Comparison of ENCODE assay signal across 8 cellular contexts in the genomic region with DNA sequence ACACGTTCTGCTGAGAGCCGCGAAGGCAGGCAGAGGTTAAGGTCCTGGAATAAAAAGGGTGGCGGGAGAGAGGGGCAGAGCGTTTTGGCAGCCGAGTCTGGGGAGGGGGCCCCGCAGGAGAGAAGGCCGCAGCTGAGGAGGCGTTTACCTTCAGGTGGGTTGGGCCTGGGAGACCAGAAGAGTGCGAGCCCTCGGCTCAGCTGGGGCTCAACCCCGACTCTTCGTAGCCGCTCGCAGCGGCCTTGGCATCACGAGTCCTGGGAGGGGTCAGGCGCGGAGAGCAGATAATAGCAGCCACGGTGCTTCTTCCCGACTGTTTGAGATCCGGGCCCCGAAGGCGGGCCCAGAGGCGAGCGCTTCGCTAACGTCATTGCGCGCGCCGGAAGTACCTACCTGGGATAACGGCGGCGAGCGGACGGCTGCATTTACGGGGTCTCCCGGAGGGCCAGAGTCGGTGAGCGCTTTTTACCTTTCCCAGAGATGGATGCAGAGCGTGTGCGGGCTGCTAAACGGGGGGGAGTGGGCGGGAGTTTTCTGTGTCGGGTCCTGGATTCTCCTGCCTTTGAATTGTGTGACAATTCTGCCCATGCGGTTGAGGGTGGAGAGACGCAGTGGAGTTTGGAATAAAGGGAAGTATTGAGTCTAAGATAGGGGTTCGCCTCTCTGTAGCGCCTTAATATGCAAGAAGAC. TPM values are rescaled to one million over a fixed set of nuclear protein-coding genes. Genes with fewer than 3 reads are reported as not detected.
DNase-seq lines count a peak whose midpoint lies in the region; ATAC-seq and TF ChIP-seq lines count a peak whose summit lies in the region.

TSS of gene PPHLN1 (plus strand) at position 392 of the 690 bp plus-strand sequence. CDS start 9,736 bp downstream, outside the sequence.
TSS of gene ZCRB1 (minus strand) at position 319 of the 690 bp plus-strand sequence. CDS start 1,992 bp downstream, outside the sequence.

- H3K9me3 ChIP-seq in ectodermal cell (ENCODE audit: control insufficient read depth, low read length) (no peaks in the 10 kb centered on the region), lung (ENCODE audit: control insufficient read depth in 2 of 2, insufficient read depth in 1 of 2, low read length in 1 of 2) (no peaks in the 10 kb centered on the region)

- peak within 1 kb of the TSS; percentile 87 for H3K4me3 Mint-ChIP-seq in activated CD8-positive, alpha-beta T cell treated with anti-CD3 and anti-CD28 coated beads for 36 hours

- ATAC-seq in GM19372 (IDR thresholded peaks at IDR 0.05; ENCODE audit: low read depth, unreplicated experiment) (peak; percentile 94), HG03521 (IDR thresholded peaks at IDR 0.05; ENCODE audit: unreplicated experiment) (peak; percentile 92), lung (ENCODE audit: insufficient read depth, low FRiP score) (peak; percentile 97)
- ATAC-seq in activated CD8-positive, alpha-beta T cell treated with anti-CD3 and anti-CD28 coated beads for 36 hours: peak; percentile 95

- H3K4me1 Mint-ChIP-seq in activated CD8-positive, alpha-beta T cell treated with anti-CD3 and anti-CD28 coated beads for 36 hours (ENCODE audit: low read depth): peaks cover 37% of the 10 kb centered on the region

- DNase-seq in CD1c-positive myeloid dendritic cell (ENCODE audit: extremely low spot score) (peak; percentile 90), NCI-H82 (lab: John Stamatoyannopoulos, UW) (peak; percentile 94), lung (ENCODE audit: low spot score) (peak; percentile 77)
- DNase-seq in activated CD8-positive, alpha-beta T cell treated with anti-CD3 and anti-CD28 coated beads for 36 hours: peak; percentile 90
- peak; percentile 44 to 62 (median 53) for DNase-seq in stimulated activated CD4-positive, alpha-beta T cell treated with anti-CD3 and anti-CD28 coated beads, TNF-alpha, amount 100 ng/mL, for 4 hours (ENCODE audit: low read depth in 3 of 3)

- CTCF ChIA-PET in activated CD8-positive, alpha-beta T cell treated with anti-CD3 and anti-CD28 coated beads for 36 hours (lab: Charles Lee): interaction anchor here (2.0 kb wide), 1 partner anchor 46 kb away, joined by 9 read pairs; no protein-coding TSS in a partner anchor

- intact Hi-C loops in activated CD8-positive, alpha-beta T cell treated with anti-CD3 and anti-CD28 coated beads for 36 hours (cut with micrococcal nuclease): loop anchor here (5.0 kb wide), 1 partner anchor 89 kb away; the partner anchor contains the start of gene YAF2

- peaks cover 6% of the 10 kb centered on the region for H3K36me3 ChIP-seq in ectodermal cell (ENCODE audit: control insufficient read depth, insufficient read depth, low read length)
- H3K36me3 ChIP-seq in lung (ENCODE audit: control insufficient read depth in 2 of 2, insufficient read depth in 2 of 2, low read length in 2 of 2): peaks cover 0 to 5% of the 10 kb centered on the region in 2 donors

- TF ChIP-seq CTCF in activated CD8-positive, alpha-beta T cell treated with anti-CD3 and anti-CD28 coated beads for 36 hours (IDR thresholded peaks at IDR 0.05): no peak
- no peak for TF ChIP-seq CTCF in lung (IDR thresholded peaks at IDR 0.05; ENCODE audit: control extremely low read depth, extremely low read depth)

- H3K4me1 ChIP-seq in ectodermal cell (ENCODE audit: control insufficient read depth, insufficient read depth, low read length): peaks cover 11% of the 10 kb centered on the region
- H3K4me1 ChIP-seq in lung (ENCODE audit: control insufficient read depth in 2 of 2, insufficient read depth in 2 of 2, low read length in 2 of 2): peaks cover 3 to 12% of the 10 kb centered on the region in 2 donors

- H3K36me3 Mint-ChIP-seq in activated CD8-positive, alpha-beta T cell treated with anti-CD3 and anti-CD28 coated beads for 36 hours (ENCODE audit: low read depth): peaks cover 28% of the 10 kb centered on the region

- H3K27ac ChIP-seq in ectodermal cell (ENCODE audit: insufficient read depth, low read depth, low read length, poor library complexity, severe bottlenecking) (peak within 1 kb of the TSS; percentile 45), lung (ENCODE audit: low read depth in 1 of 2, low read length in 1 of 2) (peak within 1 kb of the TSS; percentile 76 to 84)

- no peaks in the 10 kb centered on the region for H3K9me3 Mint-ChIP-seq in activated CD8-positive, alpha-beta T cell treated with anti-CD3 and anti-CD28 coated beads for 36 hours

- peak within 1 kb of the TSS; percentile 95 for H3K27ac Mint-ChIP-seq in activated CD8-positive, alpha-beta T cell treated with anti-CD3 and anti-CD28 coated beads for 36 hours

- POLR2A ChIA-PET in activated CD8-positive, alpha-beta T cell treated with anti-CD3 and anti-CD28 coated beads for 36 hours (lab: Charles Lee): interaction anchor here (0.6 to 1.6 kb wide), 3 partner anchors 13 to 90 kb away, joined by 3 to 5 read pairs (median 4); no protein-coding TSS in a partner anchor

- WGBS in ectodermal cell, 2 experiments: 0 to 1% methylated on average over 50 of the region's 50 CpGs
- 0% methylated on average over 50 of the region's 50 CpGs for WGBS in lung, 2 donors

- no peaks in the 10 kb centered on the region for H3K27me3 Mint-ChIP-seq in activated CD8-positive, alpha-beta T cell treated with anti-CD3 and anti-CD28 coated beads for 36 hours

- H3K4me3 ChIP-seq in ectodermal cell (ENCODE audit: insufficient read depth, low read depth, low read length) (peak within 1 kb of the TSS; percentile 91), lung (peak within 1 kb of the TSS; percentile 92)

- H3K27me3 ChIP-seq in ectodermal cell (ENCODE audit: control insufficient read depth, insufficient read depth, low read length, poor library complexity, severe bottlenecking) (no peaks in the 10 kb centered on the region), lung (ENCODE audit: control insufficient read depth, insufficient read depth) (no peaks in the 10 kb centered on the region)

RNA-seq across cellular contexts. Expression of gene PPHLN1, which starts in this region (rescaled TPM):
- 10 to 100 TPM; 73.2 to 76.1 TPM for total RNA-seq in activated CD8-positive, alpha-beta T cell treated with anti-CD3 and anti-CD28 coated beads for 36 hours
- polyA plus RNA-seq in ectodermal cell (2013, experiment 1 of 4): 79.9 TPM
- 82.2 TPM for polyA plus RNA-seq in ectodermal cell (2013, experiment 2 of 4)
- polyA plus RNA-seq in ectodermal cell (2013, experiment 3 of 4): 76.4 TPM
- 78.7 TPM for polyA plus RNA-seq in ectodermal cell (2013, experiment 4 of 4)
- 10 to 100 TPM; 38.1 to 72.5 TPM for total RNA-seq in lung
- polyA plus RNA-seq in lung: 10 to 100 TPM; 26.5 to 30.4 TPM

RNA-seq across cellular contexts. Expression of gene ZCRB1, which starts in this region (rescaled TPM):
- total RNA-seq in activated CD8-positive, alpha-beta T cell treated with anti-CD3 and anti-CD28 coated beads for 36 hours: 10 to 100 TPM; 77.0 to 81.3 TPM
- 98.4 TPM for polyA plus RNA-seq in ectodermal cell (2013, experiment 1 of 4)
- polyA plus RNA-seq in ectodermal cell (2013, experiment 2 of 4): 94.2 TPM
- 83.0 TPM for polyA plus RNA-seq in ectodermal cell (2013, experiment 3 of 4)
- polyA plus RNA-seq in ectodermal cell (2013, experiment 4 of 4): 96.1 TPM
- 10 to 100 TPM; 16.7 to 40.0 TPM for total RNA-seq in lung
- polyA plus RNA-seq in lung: 10 to 100 TPM; 19.6 to 37.6 TPM

Comparison
In these comparisons a context has a peak if more than half of its experiments do, and no peak if none do; other contexts are left out.
1. Peak in every context shown above with its lines: DNase-seq, ATAC-seq, H3K4me3 ChIP-seq and H3K27ac ChIP-seq.